In genomic region chr12:104290320-104290719, GRCh38 we compare ENCODE assay signal across 1 cellular context.
A peak's percentile ranks its signal among the peaks of the same experiment; 100 is the strongest.
TF ChIP-seq lines count a peak whose summit lies in the region.

No MANE protein-coding gene starts in this region.

TF ChIP-seq in A549, 52 proteins besides CTCF, POLR2A, EP300 and RAD21 (continued from another document):
- no peak for TF ChIP-seq REST (IDR thresholded peaks at IDR 0.05)
- TF ChIP-seq RCOR1 (IDR thresholded peaks at IDR 0.05; ENCODE audit: low read depth, low read length): no peak
- peak; percentile 93 for TF ChIP-seq TFCP2L1 (CRISPR knock-in tag; IDR thresholded peaks at IDR 0.05)
- TF ChIP-seq HOXA7 (CRISPR knock-in tag; IDR thresholded peaks at IDR 0.05): peak; percentile 90
- TF ChIP-seq USF2 (IDR thresholded peaks at IDR 0.05): no peak
- TF ChIP-seq JUN (IDR thresholded peaks at IDR 0.05): no peak; a peak in 1 of 5 replicates
